In the genomic region with DNA sequence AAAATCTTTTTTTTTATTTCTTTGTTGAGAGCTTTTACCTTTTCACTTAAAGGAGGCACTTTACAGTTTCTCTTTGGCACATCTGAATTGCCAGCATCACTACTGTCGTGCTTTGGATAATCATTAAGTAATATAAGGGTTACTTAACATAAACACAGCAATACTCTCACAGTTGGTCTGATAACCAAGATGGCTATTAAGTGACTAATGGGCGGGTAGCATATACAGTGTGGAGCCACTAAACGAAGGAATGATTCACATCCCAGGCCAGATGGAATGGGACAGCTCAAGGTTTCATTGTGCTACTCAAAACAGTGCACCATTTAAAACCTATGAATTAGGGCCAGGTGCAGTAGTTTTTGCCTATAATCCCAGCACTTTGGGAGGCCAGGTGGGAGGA, we compare ENCODE assay signal across 23 cellular contexts.
"Had no signal": no experiment of that assay in that cellular context is flagged by ENCODE, and none has a peak within 500 bp of the region (broad histone marks: within the 10 kb centered on the region; RNA-seq: fewer than 3 reads in every experiment).

No MANE protein-coding gene starts in this region.

- H3K27me3 ChIP-seq: colonic mucosa, gastroesophageal sphincter, neural progenitor cell, pancreas, stomach, transverse colon had no signal

- H3K27me3 Mint-ChIP-seq: memory B cell; natural killer cell treated with Interleukin-12 subunit alpha and Interleukin-12 subunit beta and Interleukin-15 and Interleukin-18, amount 100 ng/mL, for 72 hours; progenitor cell of endocrine pancreas had no signal

- H3K4me1 ChIP-seq: colonic mucosa, gastroesophageal sphincter, left ventricle myocardium inferior, lower lobe of right lung, neural progenitor cell, pancreas, stomach, transverse colon had no signal

- H3K9me3 ChIP-seq: colonic mucosa, gastroesophageal sphincter, left ventricle myocardium inferior, lower lobe of right lung, pancreas, stomach, thoracic aorta, transverse colon had no signal

- H2AFZ ChIP-seq: neural progenitor cell had no signal

- H3K9me3 Mint-ChIP-seq: immature natural killer cell; memory B cell; natural killer cell treated with Interleukin-12 subunit alpha and Interleukin-12 subunit beta and Interleukin-15 and Interleukin-18, amount 100 ng/mL, for 72 hours; neural progenitor cell had no signal

- H3K27ac ChIP-seq: colonic mucosa, gastroesophageal sphincter, left ventricle myocardium inferior, lower lobe of right lung, neural progenitor cell, pancreas, stomach, thoracic aorta, transverse colon had no signal

- H3K4me3 Mint-ChIP-seq: immature natural killer cell; memory B cell; natural killer cell treated with Interleukin-12 subunit alpha and Interleukin-12 subunit beta and Interleukin-15 and Interleukin-18, amount 100 ng/mL, for 72 hours; neural progenitor cell had no signal

- H3K9ac ChIP-seq: neural progenitor cell had no signal

- DNase-seq: colonic mucosa; dermis blood vessel endothelial cell; immature natural killer cell; kidney; left cardiac atrium; left ventricle myocardium inferior; lower lobe of right lung; midbrain; nucleus accumbens; pancreas; right cardiac atrium; small intestine; stimulated activated CD4-positive, alpha-beta T cell treated with anti-CD3 and anti-CD28 coated beads, Interleukin-12 subunit alpha, Interleukin-12 subunit beta, amount 100 ng/mL, for 4 hours; stimulated activated naive CD4-positive, alpha-beta T cell; stomach; substantia nigra; transverse colon had no signal

- H3K4me3 ChIP-seq: colonic mucosa, gastroesophageal sphincter, left ventricle myocardium inferior, lower lobe of right lung, neural progenitor cell, pancreas, stomach, thoracic aorta, transverse colon had no signal

- ATAC-seq: gastroesophageal sphincter; left cardiac atrium; lower lobe of right lung; natural killer cell treated with Interleukin-12 subunit alpha and Interleukin-12 subunit beta and Interleukin-15 and Interleukin-18, amount 100 ng/mL, for 72 hours; pancreas; right cardiac atrium had no signal

- H3K4me1 Mint-ChIP-seq: immature natural killer cell, memory B cell, neural progenitor cell had no signal

- H3K4me2 ChIP-seq: neural progenitor cell had no signal

- H3K27ac Mint-ChIP-seq: memory B cell; natural killer cell treated with Interleukin-12 subunit alpha and Interleukin-12 subunit beta and Interleukin-15 and Interleukin-18, amount 100 ng/mL, for 72 hours; neural progenitor cell; progenitor cell of endocrine pancreas had no signal
